Comparison of ENCODE assay signal across 14 cellular contexts in the genomic region with DNA sequence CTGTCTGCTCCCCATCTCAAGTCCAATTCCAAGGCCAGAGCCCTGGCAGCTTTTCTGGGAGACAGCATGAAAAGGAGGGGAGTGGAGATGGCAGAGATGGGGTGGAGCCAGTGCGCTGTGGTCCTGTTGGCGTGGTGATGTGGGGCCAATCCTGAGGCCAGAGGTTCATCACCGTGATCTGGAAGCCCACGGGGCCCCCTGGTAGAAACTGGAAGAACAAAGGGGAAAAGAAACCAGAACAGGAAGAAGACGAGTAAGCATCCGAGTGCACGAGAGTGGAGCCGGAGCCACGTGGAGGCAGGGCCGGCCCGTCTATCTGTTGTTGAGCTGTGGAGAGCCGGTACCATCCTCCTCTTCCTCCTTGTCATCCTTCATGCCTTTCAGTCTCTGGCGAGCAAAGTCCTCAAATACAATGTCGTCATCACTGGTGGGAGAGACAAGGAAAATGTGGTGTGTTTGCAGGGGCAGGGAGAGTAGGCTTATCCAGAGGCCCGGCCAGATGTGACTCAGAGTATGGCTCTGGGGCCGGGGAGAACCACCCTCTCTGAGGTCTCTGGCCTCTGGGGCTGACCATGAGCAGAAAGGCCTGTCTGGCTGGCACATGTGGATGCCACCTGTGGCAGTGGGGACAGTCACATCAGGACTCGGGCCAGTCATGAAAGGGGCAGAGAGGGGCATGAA. TPM values are rescaled to one million over a fixed set of nuclear protein-coding genes. Genes with fewer than 3 reads are reported as not detected.
DNase-seq lines count a peak whose midpoint lies in the region; ATAC-seq, FAIRE-seq and TF ChIP-seq lines count a peak whose summit lies in the region.
"Had no signal": no experiment of that assay in that cellular context is flagged by ENCODE, and none has a peak within 500 bp of the region (broad histone marks: within the 10 kb centered on the region; RNA-seq: fewer than 3 reads in every experiment).

No MANE protein-coding gene starts in this region.

- no peak for TF ChIP-seq POLR2A in heart left ventricle (IDR thresholded peaks at IDR 0.05)

- DNase-seq in activated naive CD8-positive, alpha-beta T cell treated with anti-CD3 and anti-CD28 coated beads, Interleukin-2, amount 10 ng/mL, durations not matched to agents 7 days and 5 days = peak; percentile 20
- DNase-seq in activated naive CD8-positive, alpha-beta T cell treated with anti-CD3 and anti-CD28 coated beads for 36 hours = no peak
- DNase-seq in SIG-M5 (lab: John Stamatoyannopoulos, UW) (peak; percentile 15), heart left ventricle (peak in 3 of 5 donors; percentile 37 to 51 (median 38)), COLO668 (lab: John Stamatoyannopoulos, UW; ENCODE audit: unreplicated experiment) (no peak), urothelium cell line (ENCODE audit: low spot score) (no peak)
- DNase-seq in stimulated activated naive CD8-positive, alpha-beta T cell treated with anti-CD3 and anti-CD28 coated beads, Interleukin-15, amount 100 ng/mL, for 72 hours = no peak
- DNase-seq: adrenal gland, NCI-H2107 had no signal

- no peak overlapping the region for H3K4me3 Mint-ChIP-seq in activated naive CD8-positive, alpha-beta T cell treated with anti-CD3 and anti-CD28 coated beads, Interleukin-2, amount 10 ng/mL, durations not matched to agents 7 days and 5 days
- no peak overlapping the region for H3K4me3 Mint-ChIP-seq in activated naive CD8-positive, alpha-beta T cell treated with anti-CD3 and anti-CD28 coated beads for 36 hours
- no peak overlapping the region for H3K4me3 Mint-ChIP-seq in stimulated activated naive CD8-positive, alpha-beta T cell treated with anti-CD3 and anti-CD28 coated beads, Interleukin-15, amount 100 ng/mL, for 72 hours

- intact Hi-C loops in heart left ventricle (cut with DNase I) = no loop called here

- H3K27ac ChIP-seq in heart left ventricle = peak overlapping the region in 1 of 12 donors; percentile 7
- H3K27ac ChIP-seq: adrenal gland, vagina had no signal

- H3K4me3 ChIP-seq in heart left ventricle = no peak overlapping the region
- H3K4me3 ChIP-seq: adrenal gland, dorsolateral prefrontal cortex, vagina had no signal

- FAIRE-seq in urothelium cell line (lab: Jason Lieb, UNC) = no peak

- H3K27me3 Mint-ChIP-seq in activated naive CD8-positive, alpha-beta T cell treated with anti-CD3 and anti-CD28 coated beads, Interleukin-2, amount 10 ng/mL, durations not matched to agents 7 days and 5 days = no peaks in the 10 kb centered on the region
- H3K27me3 Mint-ChIP-seq in activated naive CD8-positive, alpha-beta T cell treated with anti-CD3 and anti-CD28 coated beads for 36 hours = no peaks in the 10 kb centered on the region
- H3K27me3 Mint-ChIP-seq in stimulated activated naive CD8-positive, alpha-beta T cell treated with anti-CD3 and anti-CD28 coated beads, Interleukin-15, amount 100 ng/mL, for 72 hours = no peaks in the 10 kb centered on the region

- H3K27ac Mint-ChIP-seq in activated naive CD8-positive, alpha-beta T cell treated with anti-CD3 and anti-CD28 coated beads, Interleukin-2, amount 10 ng/mL, durations not matched to agents 7 days and 5 days = no peak overlapping the region
- H3K27ac Mint-ChIP-seq in activated naive CD8-positive, alpha-beta T cell treated with anti-CD3 and anti-CD28 coated beads for 36 hours = no peak overlapping the region
- peak overlapping the region; percentile 61 to 88 for H3K27ac Mint-ChIP-seq in stimulated activated naive CD8-positive, alpha-beta T cell treated with anti-CD3 and anti-CD28 coated beads, Interleukin-15, amount 100 ng/mL, for 72 hours

- no peaks in the 10 kb centered on the region for H3K9me3 ChIP-seq in heart left ventricle
- H3K9me3 ChIP-seq: adrenal gland, vagina had no signal

- peaks cover 19% of the 10 kb centered on the region for H3K4me1 Mint-ChIP-seq in activated naive CD8-positive, alpha-beta T cell treated with anti-CD3 and anti-CD28 coated beads, Interleukin-2, amount 10 ng/mL, durations not matched to agents 7 days and 5 days
- H3K4me1 Mint-ChIP-seq in activated naive CD8-positive, alpha-beta T cell treated with anti-CD3 and anti-CD28 coated beads for 36 hours = peaks cover 25% of the 10 kb centered on the region
- peaks cover 52% of the 10 kb centered on the region for H3K4me1 Mint-ChIP-seq in stimulated activated naive CD8-positive, alpha-beta T cell treated with anti-CD3 and anti-CD28 coated beads, Interleukin-15, amount 100 ng/mL, for 72 hours

- no peaks in the 10 kb centered on the region for H3K27me3 ChIP-seq in heart left ventricle
- H3K27me3 ChIP-seq: adrenal gland, dorsolateral prefrontal cortex, vagina had no signal

- no peaks in the 10 kb centered on the region for H3K9me3 Mint-ChIP-seq in activated naive CD8-positive, alpha-beta T cell treated with anti-CD3 and anti-CD28 coated beads, Interleukin-2, amount 10 ng/mL, durations not matched to agents 7 days and 5 days
- no peaks in the 10 kb centered on the region for H3K9me3 Mint-ChIP-seq in activated naive CD8-positive, alpha-beta T cell treated with anti-CD3 and anti-CD28 coated beads for 36 hours
- no peaks in the 10 kb centered on the region for H3K9me3 Mint-ChIP-seq in stimulated activated naive CD8-positive, alpha-beta T cell treated with anti-CD3 and anti-CD28 coated beads, Interleukin-15, amount 100 ng/mL, for 72 hours

- TF ChIP-seq CTCF in heart left ventricle (IDR thresholded peaks at IDR 0.05) = no peak

- peaks cover 3% of the 10 kb centered on the region for H3K36me3 Mint-ChIP-seq in activated naive CD8-positive, alpha-beta T cell treated with anti-CD3 and anti-CD28 coated beads, Interleukin-2, amount 10 ng/mL, durations not matched to agents 7 days and 5 days
- peaks cover 2% of the 10 kb centered on the region for H3K36me3 Mint-ChIP-seq in activated naive CD8-positive, alpha-beta T cell treated with anti-CD3 and anti-CD28 coated beads for 36 hours

- ATAC-seq in activated naive CD8-positive, alpha-beta T cell treated with anti-CD3 and anti-CD28 coated beads, Interleukin-2, amount 10 ng/mL, durations not matched to agents 7 days and 5 days (ENCODE audit: low read depth) = no peak
- ATAC-seq in heart left ventricle (peak in 3 of 4 donors; percentile 34 to 74 (median 45)), HG03039 (IDR thresholded peaks at IDR 0.05; ENCODE audit: unreplicated experiment) (no peak)
- ATAC-seq in stimulated activated naive CD8-positive, alpha-beta T cell treated with anti-CD3 and anti-CD28 coated beads, Interleukin-15, amount 100 ng/mL, for 72 hours = no peak

- POLR2A ChIA-PET in activated naive CD8-positive, alpha-beta T cell treated with anti-CD3 and anti-CD28 coated beads, Interleukin-2, amount 10 ng/mL, durations not matched to agents 7 days and 5 days (lab: Charles Lee) = interaction anchor here (1.0 kb wide), 1 partner anchor 9 kb away, joined by 3 read pairs; no protein-coding TSS in a partner anchor

- 68 to 80% (median 77%) methylated on average over 16 to 17 of the region's 17 CpGs for WGBS in heart left ventricle, 4 donors

- peaks cover 0 to 36% (median 6%) of the 10 kb centered on the region in 12 donors for H3K4me1 ChIP-seq in heart left ventricle
- H3K4me1 ChIP-seq: adrenal gland had no signal

- peaks cover 0 to 57% (median 34%) of the 10 kb centered on the region in 9 donors for H3K36me3 ChIP-seq in heart left ventricle

RNA-seq across cellular contexts. Expression of a gene that starts 25.4 kb away (rescaled TPM):
- total RNA-seq in activated naive CD8-positive, alpha-beta T cell treated with anti-CD3 and anti-CD28 coated beads, Interleukin-2, amount 10 ng/mL, durations not matched to agents 7 days and 5 days = under 1 TPM; 0.14 to 0.28 TPM
- under 1 TPM; 0.20 to 0.45 TPM for total RNA-seq in activated naive CD8-positive, alpha-beta T cell treated with anti-CD3 and anti-CD28 coated beads for 36 hours
- total RNA-seq in heart left ventricle = 1 to 10 TPM in 1 of 9 donors, under 1 TPM in 4, not detected in 4; 0.08 to 1.0 (median 0.19) TPM
- under 1 TPM in 1 of 2 donors, not detected in 1; 0.07 TPM for polyA plus RNA-seq in heart left ventricle
- total RNA-seq: LHCN-M2 had no signal
- polyA plus RNA-seq: AG04450 had no signal

Comparison
In these comparisons a context has a peak if more than half of its experiments do, and no peak if none do; other contexts are left out.
1. DNase-seq: peak in activated naive CD8-positive, alpha-beta T cell treated with anti-CD3 and anti-CD28 coated beads, Interleukin-2, amount 10 ng/mL, durations not matched to agents 7 days and 5 days (single experiment), SIG-M5 (single experiment) and heart left ventricle (3 of 5); none in activated naive CD8-positive, alpha-beta T cell treated with anti-CD3 and anti-CD28 coated beads for 36 hours (single experiment), stimulated activated naive CD8-positive, alpha-beta T cell treated with anti-CD3 and anti-CD28 coated beads, Interleukin-15, amount 100 ng/mL, for 72 hours (0 of 2), COLO668 (single experiment) and urothelium cell line (single experiment).
2. ATAC-seq: peak in heart left ventricle (3 of 4); none in activated naive CD8-positive, alpha-beta T cell treated with anti-CD3 and anti-CD28 coated beads, Interleukin-2, amount 10 ng/mL, durations not matched to agents 7 days and 5 days (single experiment), stimulated activated naive CD8-positive, alpha-beta T cell treated with anti-CD3 and anti-CD28 coated beads, Interleukin-15, amount 100 ng/mL, for 72 hours (single experiment) and HG03039 (single experiment).
3. H3K27ac Mint-ChIP-seq: peak in stimulated activated naive CD8-positive, alpha-beta T cell treated with anti-CD3 and anti-CD28 coated beads, Interleukin-15, amount 100 ng/mL, for 72 hours (2 of 2); none in activated naive CD8-positive, alpha-beta T cell treated with anti-CD3 and anti-CD28 coated beads, Interleukin-2, amount 10 ng/mL, durations not matched to agents 7 days and 5 days (single experiment) and activated naive CD8-positive, alpha-beta T cell treated with anti-CD3 and anti-CD28 coated beads for 36 hours (single experiment).